ENCODE assay signal across 18 cellular contexts in genomic region chr21:38982096-38982495, GRCh38.
A peak's percentile ranks its signal among the peaks of the same experiment; 100 is the strongest.
DNase-seq lines count a peak whose midpoint lies in the region; ATAC-seq, FAIRE-seq and TF ChIP-seq lines count a peak whose summit lies in the region.
"Had no signal": no experiment of that assay in that cellular context is flagged by ENCODE, and none has a peak within 500 bp of the region (broad histone marks: within the 10 kb centered on the region; RNA-seq: fewer than 3 reads in every experiment).

No MANE protein-coding gene starts in this region.

- DNase-seq in AG10803 (ENCODE audit: low read depth) (peak; percentile 42), HS-27A (ENCODE audit: low read depth) (peak; percentile 74), astrocyte (ENCODE audit: low read depth) (peak; percentile 43), left kidney (ENCODE audit: low read depth, low spot score) (peak; percentile 82), COLO829 (ENCODE audit: low spot score) (no peak)
- DNase-seq in CD8-positive, alpha-beta memory T cell: no peak
- no peak for DNase-seq in stimulated activated CD4-positive, alpha-beta T cell treated with anti-CD3 and anti-CD28 coated beads, Interleukin-4, amount 100 ng/mL, for 4 hours
- DNase-seq: activated CD8-positive, alpha-beta T cell treated with anti-CD3 and anti-CD28 coated beads, Interleukin-2, amount 10 ng/mL, durations not matched to agents 7 days and 5 days; activated naive CD8-positive, alpha-beta T cell treated with anti-CD3 and anti-CD28 coated beads, Interleukin-2, amount 50 U/mL, for 24 hours; central memory CD4-positive, alpha-beta T cell; KBM-7; lower lobe of right lung; naive B cell; NCI-H1105 treated with DMSO at 0.1 percent for 48 hours; NCI-H2171 treated with DMSO at 0.1 percent for 48 hours; T-cell had no signal

- H3K4me3 ChIP-seq in AG10803 (ENCODE audit: low read length): no peak overlapping the region
- H3K4me3 ChIP-seq in astrocyte (ENCODE audit: insufficient read depth, low read depth, low read length): no peak overlapping the region
- H3K4me3 ChIP-seq in CD8-positive, alpha-beta memory T cell (ENCODE audit: low read length): no peak overlapping the region
- H3K4me3 ChIP-seq: lower lobe of right lung had no signal

- H2AFZ ChIP-seq in astrocyte (ENCODE audit: low read depth, low read length): no peak overlapping the region

- no peaks in the 10 kb centered on the region for H3K9me3 ChIP-seq in astrocyte (ENCODE audit: insufficient read depth, low read depth, low read length)
- no peaks in the 10 kb centered on the region for H3K9me3 ChIP-seq in CD8-positive, alpha-beta memory T cell (ENCODE audit: low read length)
- H3K9me3 ChIP-seq: lower lobe of right lung had no signal

- H3K27ac Mint-ChIP-seq in astrocyte (ENCODE audit: unreplicated experiment): peak overlapping the region; percentile 1
- H3K27ac Mint-ChIP-seq in CD8-positive, alpha-beta memory T cell: no peak overlapping the region
- H3K27ac Mint-ChIP-seq: activated CD8-positive, alpha-beta T cell treated with anti-CD3 and anti-CD28 coated beads, Interleukin-2, amount 10 ng/mL, durations not matched to agents 7 days and 5 days; activated naive CD8-positive, alpha-beta T cell treated with anti-CD3 and anti-CD28 coated beads, Interleukin-2, amount 50 U/mL, for 24 hours; T-cell had no signal

- peaks cover 23% of the 10 kb centered on the region for H3K27me3 ChIP-seq in astrocyte (ENCODE audit: insufficient read depth, low read length)
- H3K27me3 ChIP-seq in CD8-positive, alpha-beta memory T cell (ENCODE audit: insufficient read depth, low read length, poor library complexity, severe bottlenecking): no peaks in the 10 kb centered on the region

- H3K9ac ChIP-seq in astrocyte (ENCODE audit: low read length): no peak overlapping the region

- H3K36me3 Mint-ChIP-seq in astrocyte (ENCODE audit: low read depth, unreplicated experiment): no peaks in the 10 kb centered on the region
- H3K36me3 Mint-ChIP-seq in CD8-positive, alpha-beta memory T cell: no peaks in the 10 kb centered on the region

- H3K4me3 Mint-ChIP-seq in astrocyte (ENCODE audit: unreplicated experiment): no peak overlapping the region
- H3K4me3 Mint-ChIP-seq in CD8-positive, alpha-beta memory T cell: no peak overlapping the region
- H3K4me3 Mint-ChIP-seq: activated CD8-positive, alpha-beta T cell treated with anti-CD3 and anti-CD28 coated beads, Interleukin-2, amount 10 ng/mL, durations not matched to agents 7 days and 5 days; activated naive CD8-positive, alpha-beta T cell treated with anti-CD3 and anti-CD28 coated beads, Interleukin-2, amount 50 U/mL, for 24 hours; naive B cell; T-cell had no signal

- TF ChIP-seq CTCF in AG10803 (conservative IDR thresholded peaks at IDR 0.05; ENCODE audit: low read length) (no peak), astrocyte (IDR thresholded peaks at IDR 0.05; ENCODE audit: insufficient read depth, low read depth, low read length) (no peak)

- no peak overlapping the region for H3K27ac ChIP-seq in astrocyte (ENCODE audit: low read depth, low read length)
- no peak overlapping the region for H3K27ac ChIP-seq in CD8-positive, alpha-beta memory T cell (ENCODE audit: low read depth, low read length)
- H3K27ac ChIP-seq: lower lobe of right lung had no signal

- CTCF ChIA-PET in CD8-positive, alpha-beta memory T cell (lab: Charles Lee): no interaction called here

- peaks cover 6% of the 10 kb centered on the region for H3K9me3 Mint-ChIP-seq in astrocyte (ENCODE audit: unreplicated experiment)
- H3K9me3 Mint-ChIP-seq in CD8-positive, alpha-beta memory T cell: peaks cover 0 to 5% (median 3%) of the 10 kb centered on the region in 5 donors
- H3K9me3 Mint-ChIP-seq: activated naive CD8-positive, alpha-beta T cell treated with anti-CD3 and anti-CD28 coated beads, Interleukin-2, amount 50 U/mL, for 24 hours had no signal

- peaks cover 3% of the 10 kb centered on the region for H3K27me3 Mint-ChIP-seq in astrocyte (ENCODE audit: low read depth, unreplicated experiment)
- peaks cover 16 to 62% of the 10 kb centered on the region in 2 donors for H3K27me3 Mint-ChIP-seq in CD8-positive, alpha-beta memory T cell

- H3K36me3 ChIP-seq in astrocyte (ENCODE audit: insufficient read depth, low read length): no peaks in the 10 kb centered on the region
- no peaks in the 10 kb centered on the region for H3K36me3 ChIP-seq in CD8-positive, alpha-beta memory T cell (ENCODE audit: insufficient read depth, low read length)
- H3K36me3 ChIP-seq: lower lobe of right lung had no signal

- H3K4me2 ChIP-seq in astrocyte (ENCODE audit: low read length): no peak overlapping the region

- no peak for FAIRE-seq in astrocyte (lab: Jason Lieb, UNC)
- FAIRE-seq: GM18507 had no signal

- no peaks in the 10 kb centered on the region for H3K79me2 ChIP-seq in astrocyte (ENCODE audit: insufficient read depth, low read length)

- H3K4me1 Mint-ChIP-seq in astrocyte (ENCODE audit: low read depth, unreplicated experiment): peaks cover 40% of the 10 kb centered on the region
- peaks cover 0 to 4% (median 3%) of the 10 kb centered on the region in 3 donors for H3K4me1 Mint-ChIP-seq in CD8-positive, alpha-beta memory T cell

- no peak for ATAC-seq in SK-N-SH treated with all-trans-retinoic acid at 6 μM for 48 hours
- ATAC-seq: activated CD8-positive, alpha-beta T cell treated with anti-CD3 and anti-CD28 coated beads, Interleukin-2, amount 10 ng/mL, durations not matched to agents 7 days and 5 days; activated naive CD8-positive, alpha-beta T cell treated with anti-CD3 and anti-CD28 coated beads, Interleukin-2, amount 50 U/mL, for 24 hours; lower lobe of right lung; T-cell had no signal

- H4K20me1 ChIP-seq in astrocyte (ENCODE audit: insufficient read depth, low read length): no peaks in the 10 kb centered on the region

- POLR2A ChIA-PET in CD8-positive, alpha-beta memory T cell (lab: Charles Lee): no interaction called here

- H3K4me1 ChIP-seq in astrocyte (ENCODE audit: insufficient read depth, low read length): peaks cover 21% of the 10 kb centered on the region
- H3K4me1 ChIP-seq in CD8-positive, alpha-beta memory T cell (ENCODE audit: insufficient read depth, low read length): no peaks in the 10 kb centered on the region

TF ChIP-seq in SK-N-SH treated with all-trans-retinoic acid at 6 μM for 48 hours, 23 proteins besides CTCF, POLR2A, EP300 and RAD21:
- TF ChIP-seq SNAI2 (CRISPR knock-in tag; IDR thresholded peaks at IDR 0.05) (no peak), ZC3H10 (CRISPR knock-in tag; IDR thresholded peaks at IDR 0.05) (no peak)
- TF ChIP-seq, protein P1, sequence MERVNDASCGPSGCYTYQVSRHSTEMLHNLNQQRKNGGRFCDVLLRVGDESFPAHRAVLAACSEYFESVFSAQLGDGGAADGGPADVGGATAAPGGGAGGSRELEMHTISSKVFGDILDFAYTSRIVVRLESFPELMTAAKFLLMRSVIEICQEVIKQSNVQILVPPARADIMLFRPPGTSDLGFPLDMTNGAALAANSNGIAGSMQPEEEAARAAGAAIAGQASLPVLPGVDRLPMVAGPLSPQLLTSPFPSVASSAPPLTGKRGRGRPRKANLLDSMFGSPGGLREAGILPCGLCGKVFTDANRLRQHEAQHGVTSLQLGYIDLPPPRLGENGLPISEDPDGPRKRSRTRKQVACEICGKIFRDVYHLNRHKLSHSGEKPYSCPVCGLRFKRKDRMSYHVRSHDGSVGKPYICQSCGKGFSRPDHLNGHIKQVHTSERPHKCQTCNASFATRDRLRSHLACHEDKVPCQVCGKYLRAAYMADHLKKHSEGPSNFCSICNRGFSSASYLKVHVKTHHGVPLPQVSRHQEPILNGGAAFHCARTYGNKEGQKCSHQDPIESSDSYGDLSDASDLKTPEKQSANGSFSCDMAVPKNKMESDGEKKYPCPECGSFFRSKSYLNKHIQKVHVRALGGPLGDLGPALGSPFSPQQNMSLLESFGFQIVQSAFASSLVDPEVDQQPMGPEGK (CRISPR knock-in tag; IDR thresholded peaks at IDR 0.05; ENCODE audit: borderline replicate concordance): no peak

Comparison
In these comparisons a context has a peak if more than half of its experiments do, and no peak if none do; other contexts are left out.
1. DNase-seq: peak in AG10803 (single experiment), HS-27A (single experiment), astrocyte (single experiment) and left kidney (single experiment); none in CD8-positive, alpha-beta memory T cell (0 of 5), stimulated activated CD4-positive, alpha-beta T cell treated with anti-CD3 and anti-CD28 coated beads, Interleukin-4, amount 100 ng/mL, for 4 hours (0 of 2) and COLO829 (single experiment).